10 cellular contexts compared by ENCODE assay signal in genomic region chr7:84123903-84124573, GRCh38.
DNase-seq lines count a peak whose midpoint lies in the region; ATAC-seq and TF ChIP-seq lines count a peak whose summit lies in the region.
"Had no signal": no experiment of that assay in that cellular context is flagged by ENCODE, and none has a peak within 500 bp of the region (broad histone marks: within the 10 kb centered on the region; RNA-seq: fewer than 3 reads in every experiment).

No MANE protein-coding gene starts in this region.

- H3K4me2 ChIP-seq in GM23338 = peak overlapping the region; percentile 6; the same call in 1 of the 2 replicates

- H3K27ac Mint-ChIP-seq in GM23338 (no peak overlapping the region), osteocyte (ENCODE audit: unreplicated experiment) (peak overlapping the region; percentile 67)
- no peak overlapping the region for H3K27ac Mint-ChIP-seq in activated CD8-positive, alpha-beta T cell treated with anti-CD3 and anti-CD28 coated beads, Interleukin-2, amount 10 ng/mL, durations not matched to agents 7 days and 5 days

- ATAC-seq in GM23338 (peak; percentile 65), GM18511 (IDR thresholded peaks at IDR 0.05; ENCODE audit: unreplicated experiment) (no peak), HG03342 (IDR thresholded peaks at IDR 0.05; ENCODE audit: unreplicated experiment) (no peak)
- no peak for ATAC-seq in activated CD8-positive, alpha-beta T cell treated with anti-CD3 and anti-CD28 coated beads, Interleukin-2, amount 10 ng/mL, durations not matched to agents 7 days and 5 days

- H3K4me1 Mint-ChIP-seq in GM23338 (peaks cover 18% of the 10 kb centered on the region), osteocyte (ENCODE audit: unreplicated experiment) (peaks cover 26% of the 10 kb centered on the region)
- H3K4me1 Mint-ChIP-seq in activated CD8-positive, alpha-beta T cell treated with anti-CD3 and anti-CD28 coated beads, Interleukin-2, amount 10 ng/mL, durations not matched to agents 7 days and 5 days (ENCODE audit: low read depth) = peaks cover 6% of the 10 kb centered on the region

- TF ChIP-seq CTCF in GM23338 (conservative IDR thresholded peaks at IDR 0.05; ENCODE audit: low read depth in 2 of 2) (no peak), osteocyte (IDR thresholded peaks at IDR 0.05) (no peak), vagina (IDR thresholded peaks at IDR 0.05) (no peak)

- intact Hi-C loops in vagina (cut with DNase I) = no loop called here

- no peaks in the 10 kb centered on the region for H3K9me2 ChIP-seq in GM23338 (ENCODE audit: insufficient read depth)

- H3K4me1 ChIP-seq in GM23338 (ENCODE audit: insufficient read depth) (peaks cover 24% of the 10 kb centered on the region), vagina (no peaks in the 10 kb centered on the region)
- H3K4me1 ChIP-seq: uterus had no signal

- POLR2A ChIA-PET in activated CD8-positive, alpha-beta T cell treated with anti-CD3 and anti-CD28 coated beads, Interleukin-2, amount 10 ng/mL, durations not matched to agents 7 days and 5 days (lab: Charles Lee) = no interaction called here

- H3K36me3 Mint-ChIP-seq in GM23338 (ENCODE audit: low read depth) (peaks cover 12% of the 10 kb centered on the region; the same call in 2 of the 3 replicates), osteocyte (ENCODE audit: unreplicated experiment) (peaks cover 2% of the 10 kb centered on the region)
- H3K36me3 Mint-ChIP-seq in activated CD8-positive, alpha-beta T cell treated with anti-CD3 and anti-CD28 coated beads, Interleukin-2, amount 10 ng/mL, durations not matched to agents 7 days and 5 days (ENCODE audit: low read depth) = no peaks in the 10 kb centered on the region

- H3K4me3 ChIP-seq in GM23338 = no peak overlapping the region
- H3K4me3 ChIP-seq in vagina = no peak overlapping the region
- H3K4me3 ChIP-seq: uterus had no signal

- no peak overlapping the region for H2AFZ ChIP-seq in GM23338

- H3F3A ChIP-seq in GM23338 (replicated peaks; ENCODE audit: low read depth) = no peaks in the 10 kb centered on the region

- H3K27ac ChIP-seq in GM23338 (ENCODE audit: low read depth) (peak overlapping the region; percentile 5; the same call in 1 of the 2 replicates), vagina (no peak overlapping the region)
- H3K27ac ChIP-seq: uterus had no signal

- H3K79me2 ChIP-seq in GM23338 (replicated peaks; ENCODE audit: insufficient read depth) = peaks cover 28% of the 10 kb centered on the region

- H3K4me3 Mint-ChIP-seq in GM23338 (no peak overlapping the region), osteocyte (ENCODE audit: unreplicated experiment) (peak overlapping the region; percentile 24)
- H3K4me3 Mint-ChIP-seq in activated CD8-positive, alpha-beta T cell treated with anti-CD3 and anti-CD28 coated beads, Interleukin-2, amount 10 ng/mL, durations not matched to agents 7 days and 5 days = no peak overlapping the region

- TF ChIP-seq POLR2A in vagina (IDR thresholded peaks at IDR 0.05) = no peak

- no peaks in the 10 kb centered on the region for H4K20me1 ChIP-seq in GM23338 (replicated peaks; ENCODE audit: insufficient read depth)

- H3K36me3 ChIP-seq in GM23338 (ENCODE audit: insufficient read depth) = peaks cover 3% of the 10 kb centered on the region; the same call in 1 of the 2 replicates
- no peaks in the 10 kb centered on the region for H3K36me3 ChIP-seq in vagina
- H3K36me3 ChIP-seq: uterus had no signal

- H3K9me3 ChIP-seq in vagina = no peaks in the 10 kb centered on the region
- H3K9me3 ChIP-seq: uterus had no signal

- H3K9me3 Mint-ChIP-seq in GM23338 = 0 out of 3 replicates have a peak, but pooled peaks cover 3% of the 10 kb centered on the region
- H3K9me3 Mint-ChIP-seq in osteocyte (ENCODE audit: unreplicated experiment) = no peaks in the 10 kb centered on the region
- H3K9me3 Mint-ChIP-seq in activated CD8-positive, alpha-beta T cell treated with anti-CD3 and anti-CD28 coated beads, Interleukin-2, amount 10 ng/mL, durations not matched to agents 7 days and 5 days (ENCODE audit: insufficient read depth) = no peaks in the 10 kb centered on the region

- no peaks in the 10 kb centered on the region for H3K27me3 ChIP-seq in GM23338 (ENCODE audit: insufficient read depth)
- no peaks in the 10 kb centered on the region for H3K27me3 ChIP-seq in vagina
- H3K27me3 ChIP-seq: uterus had no signal

- CTCF ChIA-PET in activated CD8-positive, alpha-beta T cell treated with anti-CD3 and anti-CD28 coated beads, Interleukin-2, amount 10 ng/mL, durations not matched to agents 7 days and 5 days (lab: Charles Lee) = interaction anchor here (0.6 kb wide), 1 partner anchor 145 kb away, joined by 3 read pairs; no protein-coding TSS in a partner anchor

- DNase-seq in GM23338 (ENCODE audit: low spot score) (peak; percentile 46), RPMI7951 (ENCODE audit: low read depth) (peak; percentile 45), glomerular visceral epithelial cell (ENCODE audit: extremely low spot score) (peak; percentile 12), osteocyte (ENCODE audit: extremely low spot score, unreplicated experiment) (no peak), vagina (ENCODE audit: extremely low spot score in 2 of 2) (no peak)
- no peak for DNase-seq in activated CD8-positive, alpha-beta T cell treated with anti-CD3 and anti-CD28 coated beads, Interleukin-2, amount 10 ng/mL, durations not matched to agents 7 days and 5 days
- DNase-seq: activated CD8-positive, alpha-beta memory T cell treated with anti-CD3 and anti-CD28 coated beads for 24 hours; uterus had no signal

- no peaks in the 10 kb centered on the region for H3K27me3 Mint-ChIP-seq in GM23338 (ENCODE audit: insufficient read depth, low read depth, poor library complexity)
- no peaks in the 10 kb centered on the region for H3K27me3 Mint-ChIP-seq in osteocyte (ENCODE audit: unreplicated experiment)
- no peaks in the 10 kb centered on the region for H3K27me3 Mint-ChIP-seq in activated CD8-positive, alpha-beta T cell treated with anti-CD3 and anti-CD28 coated beads, Interleukin-2, amount 10 ng/mL, durations not matched to agents 7 days and 5 days (ENCODE audit: low read depth)

TF ChIP-seq in GM23338, 12 proteins besides CTCF, POLR2A, EP300 and RAD21 (continues in another document):
- TF ChIP-seq POLR2AphosphoS5 (IDR thresholded peaks at IDR 0.05; ENCODE audit: low read depth) = no peak
- TF ChIP-seq STAT1 (IDR thresholded peaks at IDR 0.05; ENCODE audit: unreplicated experiment) = no peak
- no peak for TF ChIP-seq ZNF114 (CRISPR knock-in tag; IDR thresholded peaks at IDR 0.05)
- no peak for TF ChIP-seq ETS1 (IDR thresholded peaks at IDR 0.05)
- TF ChIP-seq CREB1 (CRISPR knock-in tag; IDR thresholded peaks at IDR 0.05; ENCODE audit: low read depth) = no peak
- no peak for TF ChIP-seq NANOG (IDR thresholded peaks at IDR 0.05; ENCODE audit: borderline replicate concordance)
- no peak for TF ChIP-seq EZH2phosphoT487 (IDR thresholded peaks at IDR 0.05; ENCODE audit: unreplicated experiment)

Comparison
In these comparisons a context has a peak if more than half of its experiments do, and no peak if none do; other contexts are left out.
1. DNase-seq: peak in GM23338 (single experiment), RPMI7951 (single experiment) and glomerular visceral epithelial cell (single experiment); none in osteocyte (single experiment), activated CD8-positive, alpha-beta T cell treated with anti-CD3 and anti-CD28 coated beads, Interleukin-2, amount 10 ng/mL, durations not matched to agents 7 days and 5 days (single experiment) and vagina (0 of 2).